1 cellular context compared by ENCODE assay signal in genomic region chr17:59761385-59762021, GRCh38.
TF ChIP-seq lines count a peak whose summit lies in the region.

No MANE protein-coding gene starts in this region.

TF ChIP-seq in HepG2, 621 proteins besides CTCF, POLR2A, EP300 and RAD21 (continued from another document and continues in another):
- TF ChIP-seq FOSL1 (CRISPR knock-in tag; IDR thresholded peaks at IDR 0.05; ENCODE audit: borderline replicate concordance) (no peak), KMT2A (CRISPR knock-in tag; IDR thresholded peaks at IDR 0.05) (peak; percentile 77), TRIM24 (CRISPR knock-in tag; IDR thresholded peaks at IDR 0.05) (no peak), ZFP36 (IDR thresholded peaks at IDR 0.05; ENCODE audit: borderline replicate concordance, low read depth, low read length, partially characterized antibody) (no peak), KAT2B (IDR thresholded peaks at IDR 0.05; ENCODE audit: borderline replicate concordance, low read depth, low read length) (no peak), UBTF (CRISPR knock-in tag; IDR thresholded peaks at IDR 0.05) (no peak), ZNF740 (CRISPR knock-in tag; IDR thresholded peaks at IDR 0.05) (no peak), ZNF138 (CRISPR knock-in tag; IDR thresholded peaks at IDR 0.05; ENCODE audit: low read depth) (no peak), ZNF672 (CRISPR knock-in tag; IDR thresholded peaks at IDR 0.05) (no peak), TFDP1 (CRISPR knock-in tag; IDR thresholded peaks at IDR 0.05; ENCODE audit: borderline replicate concordance) (no peak), ZNF766 (CRISPR knock-in tag; IDR thresholded peaks at IDR 0.05; ENCODE audit: borderline replicate concordance) (no peak), ZNF441 (CRISPR knock-in tag; IDR thresholded peaks at IDR 0.05; ENCODE audit: borderline replicate concordance) (no peak), FOXO1 (CRISPR knock-in tag; IDR thresholded peaks at IDR 0.05) (no peak), MXD1 (CRISPR knock-in tag; IDR thresholded peaks at IDR 0.05) (no peak), ZNF34 (CRISPR knock-in tag; IDR thresholded peaks at IDR 0.05; ENCODE audit: borderline replicate concordance) (no peak), TFE3 (CRISPR knock-in tag; IDR thresholded peaks at IDR 0.05) (0 out of 2 replicates have a peak, but pooled peaks have one; percentile 49), ZSCAN21 (CRISPR knock-in tag; IDR thresholded peaks at IDR 0.05; ENCODE audit: borderline replicate concordance) (no peak), ZNF770 (CRISPR knock-in tag; IDR thresholded peaks at IDR 0.05) (no peak), ZGPAT (CRISPR knock-in tag; IDR thresholded peaks at IDR 0.05) (no peak; the same call in 1 of the 2 replicates), RCOR2 (CRISPR knock-in tag; IDR thresholded peaks at IDR 0.05) (peak; percentile 67), HNRNPUL1 (IDR thresholded peaks at IDR 0.05; ENCODE audit: low read depth, low read length) (no peak), ZBTB25 (CRISPR knock-in tag; IDR thresholded peaks at IDR 0.05) (0 out of 2 replicates have a peak, but pooled peaks have one; percentile 43), ZNF143 (CRISPR knock-in tag; IDR thresholded peaks at IDR 0.05) (no peak), ZXDC (CRISPR knock-in tag; IDR thresholded peaks at IDR 0.05) (no peak), FOXJ3 (CRISPR knock-in tag; IDR thresholded peaks at IDR 0.05; ENCODE audit: borderline replicate concordance) (no peak), ZNF710 (CRISPR knock-in tag; IDR thresholded peaks at IDR 0.05; ENCODE audit: borderline replicate concordance) (no peak), MTA3 (CRISPR knock-in tag; IDR thresholded peaks at IDR 0.05) (no peak), ZBTB38 (CRISPR knock-in tag; IDR thresholded peaks at IDR 0.05) (no peak), PCBP2 (optimal IDR thresholded peaks at IDR 0.05; ENCODE audit: low read depth, low read length, poor library complexity, severe bottlenecking) (no peak), XRCC5 (optimal IDR thresholded peaks at IDR 0.05; ENCODE audit: low read length) (no peak), MTF1 (CRISPR knock-in tag; IDR thresholded peaks at IDR 0.05) (no peak), ZBTB39 (CRISPR knock-in tag; IDR thresholded peaks at IDR 0.05) (no peak), EZH2 (conservative IDR thresholded peaks at IDR 0.05; ENCODE audit: low read depth, low read length) (no peak), PBX3 (CRISPR knock-in tag; IDR thresholded peaks at IDR 0.05; ENCODE audit: borderline replicate concordance) (no peak), SALL1 (CRISPR knock-in tag; IDR thresholded peaks at IDR 0.05) (peak; percentile 64; the same call in 1 of the 2 replicates), CREB3 (CRISPR knock-in tag; IDR thresholded peaks at IDR 0.05) (no peak)
